16 cellular contexts compared by ENCODE assay signal in the genomic region with DNA sequence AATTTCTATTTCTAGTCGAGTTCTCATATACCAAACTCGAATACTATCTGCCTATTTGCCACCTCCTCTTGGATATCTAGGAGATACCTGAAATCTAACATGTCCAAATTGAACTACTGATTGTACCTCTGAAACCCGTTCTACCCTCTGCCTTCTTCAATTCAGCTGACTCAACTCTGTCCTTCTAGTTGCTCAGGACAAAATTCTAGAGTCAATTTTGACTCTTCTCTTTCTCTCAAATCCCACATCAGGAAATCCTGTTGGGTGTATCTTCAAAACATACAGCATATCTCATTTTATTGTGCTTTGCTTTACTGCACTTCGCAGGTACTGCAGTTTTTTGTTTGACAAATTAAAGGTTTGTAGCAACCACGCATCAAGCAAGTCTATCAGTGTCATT.
"Had no signal": no experiment of that assay in that cellular context is flagged by ENCODE, and none has a peak within 500 bp of the region (broad histone marks: within the 10 kb centered on the region; RNA-seq: fewer than 3 reads in every experiment).

No MANE protein-coding gene starts in this region.

- H3K27ac Mint-ChIP-seq: endodermal cell, nephron progenitor cell had no signal

- DNase-seq: activated CD4-positive, CD25-positive, alpha-beta regulatory T cell treated with anti-CD3 and anti-CD28 coated beads, Interleukin-2, amount 50 U/mL, for 72 hours; activated CD8-positive, alpha-beta memory T cell treated with anti-CD3 and anti-CD28 coated beads for 24 hours; activated gamma-delta T cell treated with Interleukin-2 at 50 U/mL for 16 hours; dorsolateral prefrontal cortex; endodermal cell; erythroblast; heart right ventricle; nephron progenitor cell; right cardiac atrium; stimulated activated CD4-positive, alpha-beta T cell treated with anti-CD3 and anti-CD28 coated beads, Interleukin-4, amount 100 ng/mL, for 24 hours; stomach; testis; upper lobe of left lung had no signal

- H3K4me3 Mint-ChIP-seq: endodermal cell, nephron progenitor cell had no signal

- ATAC-seq: gastroesophageal sphincter, heart right ventricle, right cardiac atrium had no signal

- H3K4me3 ChIP-seq: dorsolateral prefrontal cortex, gastroesophageal sphincter, heart right ventricle, prostate gland, skin epidermis, stomach, testis, upper lobe of left lung had no signal

- H3K4me1 Mint-ChIP-seq: endodermal cell, nephron progenitor cell had no signal

- H3K9me3 Mint-ChIP-seq: endodermal cell, nephron progenitor cell had no signal
